In genomic region chr1:101479945-101480344, GRCh38 we compare ENCODE assay signal across 26 cellular contexts.
"Had no signal": no experiment of that assay in that cellular context is flagged by ENCODE, and none has a peak within 500 bp of the region (broad histone marks: within the 10 kb centered on the region; RNA-seq: fewer than 3 reads in every experiment).

No MANE protein-coding gene starts in this region.

- H3K27ac ChIP-seq: coronary artery, esophagus muscularis mucosa, foreskin keratinocyte, gastroesophageal sphincter, heart left ventricle, hepatocyte, left ventricle myocardium inferior, prostate gland, right atrium auricular region, suprapubic skin had no signal

- H3K4me3 ChIP-seq: coronary artery, esophagus muscularis mucosa, gastroesophageal sphincter, heart left ventricle, hepatocyte, left ventricle myocardium inferior, prostate gland, right atrium auricular region, smooth muscle cell, suprapubic skin had no signal

- ATAC-seq: foreskin keratinocyte; gastroesophageal sphincter; heart left ventricle; naive thymus-derived CD8-positive, alpha-beta T cell; sciatic nerve; stimulated activated naive CD8-positive, alpha-beta T cell treated with anti-CD3 and anti-CD28 coated beads, Interleukin-15, amount 100 ng/mL, for 72 hours had no signal

- H3K36me3 Mint-ChIP-seq: naive thymus-derived CD8-positive, alpha-beta T cell had no signal

- H3K9me3 ChIP-seq: esophagus muscularis mucosa, gastroesophageal sphincter, heart left ventricle, left ventricle myocardium inferior, prostate gland, right atrium auricular region, suprapubic skin had no signal

- H3K36me3 ChIP-seq: esophagus muscularis mucosa, gastroesophageal sphincter, heart left ventricle, left ventricle myocardium inferior, prostate gland, right atrium auricular region, suprapubic skin had no signal

- H3K27me3 Mint-ChIP-seq: stimulated activated naive CD8-positive, alpha-beta T cell treated with anti-CD3 and anti-CD28 coated beads, Interleukin-15, amount 100 ng/mL, for 72 hours had no signal

- H3K27me3 ChIP-seq: esophagus muscularis mucosa, foreskin keratinocyte, gastroesophageal sphincter, heart left ventricle, hepatocyte, right atrium auricular region, suprapubic skin had no signal

- H3K4me1 Mint-ChIP-seq: nephron progenitor cell; stimulated activated naive CD8-positive, alpha-beta T cell treated with anti-CD3 and anti-CD28 coated beads, Interleukin-15, amount 100 ng/mL, for 72 hours had no signal

- DNase-seq: dermis blood vessel endothelial cell; effector memory CD4-positive, alpha-beta T cell; foreskin keratinocyte; heart left ventricle; kidney; left ventricle myocardium inferior; mesenchymal stem cell; naive thymus-derived CD8-positive, alpha-beta T cell; nephron progenitor cell; nucleus accumbens; stimulated activated CD4-positive, alpha-beta T cell treated with anti-CD3 and anti-CD28 coated beads, Interleukin-12 subunit alpha, Interleukin-12 subunit beta, amount 100 ng/mL, for 4 hours; stimulated activated CD4-positive, alpha-beta T cell treated with anti-CD3 and anti-CD28 coated beads, Interleukin-1b, Interleukin-23, amount 100 ng/mL, for 48 hours; stimulated activated CD4-positive, alpha-beta T cell treated with anti-CD3 and anti-CD28 coated beads, Interleukin-4, amount 100 ng/mL, for 1 hour; stimulated activated CD8-positive, alpha-beta memory T cell treated with anti-CD3 and anti-CD28 coated beads, Interleukin-4, amount 100 ng/mL, for 48 hours; stimulated activated naive CD4-positive, alpha-beta T cell; stimulated activated naive CD8-positive, alpha-beta T cell treated with anti-CD3 and anti-CD28 coated beads, Interleukin-15, amount 100 ng/mL, for 72 hours; trophoblast cell had no signal

- H3K4me3 Mint-ChIP-seq: naive thymus-derived CD8-positive, alpha-beta T cell; nephron progenitor cell; stimulated activated naive CD8-positive, alpha-beta T cell treated with anti-CD3 and anti-CD28 coated beads, Interleukin-15, amount 100 ng/mL, for 72 hours had no signal

- H3K9me3 Mint-ChIP-seq: nephron progenitor cell; stimulated activated naive CD8-positive, alpha-beta T cell treated with anti-CD3 and anti-CD28 coated beads, Interleukin-15, amount 100 ng/mL, for 72 hours had no signal

- H3K27ac Mint-ChIP-seq: nephron progenitor cell; stimulated activated naive CD8-positive, alpha-beta T cell treated with anti-CD3 and anti-CD28 coated beads, Interleukin-15, amount 100 ng/mL, for 72 hours had no signal

- H3K4me1 ChIP-seq: esophagus muscularis mucosa, foreskin keratinocyte, gastroesophageal sphincter, left ventricle myocardium inferior, prostate gland, right atrium auricular region, suprapubic skin had no signal
